In the genomic region with DNA sequence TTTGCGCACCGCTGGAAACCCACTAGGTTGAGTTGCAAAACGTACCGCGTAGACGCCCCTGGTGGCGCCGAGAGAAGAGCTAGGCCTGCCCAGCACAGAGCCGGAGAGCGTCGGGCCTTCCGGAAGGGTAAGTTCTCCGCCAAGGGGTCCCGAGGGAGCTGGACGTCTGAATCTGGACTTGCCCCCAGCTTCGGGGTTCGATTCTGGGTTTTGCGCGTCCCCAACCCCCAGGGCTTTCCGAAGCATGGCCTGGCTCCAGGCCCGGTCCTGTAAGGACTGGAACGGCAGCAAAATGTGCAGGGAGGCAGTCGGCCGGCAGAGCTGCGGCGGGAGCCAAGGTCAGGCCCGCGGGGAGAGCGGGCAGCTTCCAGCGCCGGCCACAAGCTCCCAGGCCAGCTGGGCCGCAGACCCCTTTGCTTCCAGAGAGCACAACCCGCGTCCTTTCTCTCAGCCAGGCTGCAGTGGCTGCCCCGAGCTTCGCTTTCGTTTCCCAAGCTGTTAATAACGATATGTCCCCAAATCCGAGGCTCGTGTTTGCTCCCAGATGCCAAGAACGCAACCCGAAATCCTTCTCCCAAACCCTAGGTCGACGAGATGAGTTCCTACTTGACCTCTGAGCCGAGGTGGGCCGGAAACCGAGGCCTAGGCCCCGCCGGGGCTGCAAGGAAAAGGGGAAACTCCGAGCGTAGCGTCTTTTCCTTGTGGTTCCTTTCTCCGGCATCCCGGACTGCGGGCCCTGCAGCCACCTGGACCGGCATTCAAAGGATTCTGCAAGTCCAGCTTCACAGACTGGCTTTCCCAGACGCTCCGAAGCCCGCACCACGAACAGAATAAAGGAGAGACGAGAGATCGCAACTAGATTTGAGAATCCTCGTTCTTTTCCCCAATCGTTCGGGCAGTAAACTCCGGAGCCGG, we compare ENCODE assay signal across 11 cellular contexts. TPM values are rescaled to one million over a fixed set of nuclear protein-coding genes. Genes with fewer than 3 reads are reported as not detected.
A peak's percentile ranks its signal among the peaks of the same experiment; 100 is the strongest.
DNase-seq lines count a peak whose midpoint lies in the region; ATAC-seq and TF ChIP-seq lines count a peak whose summit lies in the region.
"Had no signal": no experiment of that assay in that cellular context is flagged by ENCODE, and none has a peak within 500 bp of the region (broad histone marks: within the 10 kb centered on the region; RNA-seq: fewer than 3 reads in every experiment).

No MANE protein-coding gene starts in this region.

- no peak for TF ChIP-seq POLR2A in testis (IDR thresholded peaks at IDR 0.05)

- H3K27ac ChIP-seq in coronary artery (peak overlapping the region; percentile 18 to 36), lung (ENCODE audit: low read depth in 1 of 2, low read length in 1 of 2) (peak overlapping the region; percentile 39 to 83), testis (no peak overlapping the region)
- H3K27ac ChIP-seq: 22Rv1 had no signal

- H3K4me1 ChIP-seq in lung (ENCODE audit: control insufficient read depth in 2 of 2, insufficient read depth in 2 of 2, low read length in 2 of 2) (peaks cover 0 to 8% of the 10 kb centered on the region in 2 donors), testis (peaks cover 3% of the 10 kb centered on the region)

- intact Hi-C loops in testis (cut with DNase I; ENCODE audit: low total_unique reads), result no loop called here

- H3K9me3 ChIP-seq in lung (ENCODE audit: control insufficient read depth in 2 of 2, insufficient read depth in 1 of 2, low read length in 1 of 2) (peaks cover 0 to 11% of the 10 kb centered on the region in 2 donors), testis (no peaks in the 10 kb centered on the region)

- WGBS in lung, 2 donors, result 2 to 4% methylated on average over 66 to 67 of the region's 67 CpGs
- 1 to 2% methylated on average over 37 to 60 of the region's 67 CpGs for WGBS in testis, 2 donors

- DNase-seq in SKM-1 treated with dmso at 0.1 percent for 144 hours (lab: John Stamatoyannopoulos, UW; ENCODE audit: unreplicated experiment), result peak; percentile 15
- DNase-seq in SKM-1 (lab: John Stamatoyannopoulos, UW; ENCODE audit: unreplicated experiment), result no peak
- no peak for DNase-seq in coronary artery (ENCODE audit: low spot score)
- DNase-seq in lung (ENCODE audit: low spot score), result no peak
- DNase-seq in testis, result no peak
- no peak for DNase-seq in RPMI8226
- no peak for DNase-seq in glomerular visceral epithelial cell (ENCODE audit: extremely low spot score)
- DNase-seq: NCI-H187, T1000 had no signal

- TF ChIP-seq CTCF in coronary artery (IDR thresholded peaks at IDR 0.05) (no peak), lung (IDR thresholded peaks at IDR 0.05; ENCODE audit: control extremely low read depth, extremely low read depth) (no peak), testis (IDR thresholded peaks at IDR 0.05) (no peak)

- H3K36me3 ChIP-seq in lung (ENCODE audit: control insufficient read depth in 2 of 2, insufficient read depth in 2 of 2, low read length in 2 of 2), result no peaks in the 10 kb centered on the region
- H3K36me3 ChIP-seq in testis (ENCODE audit: low read depth, missing control alignments), result no peaks in the 10 kb centered on the region

- H3K27me3 ChIP-seq in lung (ENCODE audit: control insufficient read depth, insufficient read depth) (peaks cover 26% of the 10 kb centered on the region), testis (no peaks in the 10 kb centered on the region)

- peak overlapping the region; percentile 64 for H3K4me3 ChIP-seq in coronary artery
- H3K4me3 ChIP-seq in lung, result peak overlapping the region; percentile 47
- H3K4me3 ChIP-seq in testis, result peak overlapping the region; percentile 22 to 30

- ATAC-seq in lung (ENCODE audit: insufficient read depth, low FRiP score) (peak; percentile 12), GM18861 (IDR thresholded peaks at IDR 0.05; ENCODE audit: unreplicated experiment) (no peak)

RNA-seq across cellular contexts. Expression of gene TBX5, which starts 3.2 kb away (rescaled TPM):
- total RNA-seq in lung (10 to 100 TPM; 20.8 to 39.7 TPM), testis (under 1 TPM in 1 of 2 donors, not detected in 1; 0.12 TPM)
- polyA plus RNA-seq in lung (1 to 10 TPM; 5.6 to 7.1 TPM), testis (ENCODE audit: insufficient read depth, low read depth, low replicate concordance) (0.62 TPM)

Comparison
In these comparisons a context has a peak if more than half of its experiments do, and no peak if none do; other contexts are left out.
1. H3K27ac ChIP-seq: peak in coronary artery (2 of 2) and lung (2 of 2); none in testis (0 of 2).
2. RNA of gene TBX5, which starts 3.2 kb away (total RNA-seq): 20.8 to 39.7 TPM in lung; 0.12 TPM in testis; every median in the first group is over 10 times any median in the second.
3. Peak in every context shown above with its lines, with median percentiles within 50 percentile points of each other: H3K4me3 ChIP-seq.